ENCODE assay signal across 18 cellular contexts in genomic region chr11:76665921-76666351, GRCh38. TPM values are rescaled to one million over a fixed set of nuclear protein-coding genes. Genes with fewer than 3 reads are reported as not detected.
A peak's percentile ranks its signal among the peaks of the same experiment; 100 is the strongest.
DNase-seq lines count a peak whose midpoint lies in the region; ATAC-seq and TF ChIP-seq lines count a peak whose summit lies in the region.
"Had no signal": no experiment of that assay in that cellular context is flagged by ENCODE, and none has a peak within 500 bp of the region (broad histone marks: within the 10 kb centered on the region; RNA-seq: fewer than 3 reads in every experiment).

No MANE protein-coding gene starts in this region.

- no peak for ATAC-seq in activated CD8-positive, alpha-beta memory T cell treated with anti-CD3 and anti-CD28 coated beads, Interleukin-2, amount 10 ng/mL, durations not matched to agents 7 days and 5 days
- no peak for ATAC-seq in central memory CD8-positive, alpha-beta T cell (replicated peaks; ENCODE audit: extremely low read depth, poor library complexity, severe bottlenecking)
- ATAC-seq: A549 had no signal

- peaks cover 37 to 70% of the 10 kb centered on the region in 2 experiments for H3K36me3 ChIP-seq in mesenchymal stem cell (ENCODE audit: control insufficient read depth in 1 of 2, insufficient read depth in 2 of 2, low read depth in 1 of 2, low read length in 2 of 2)
- H3K36me3 ChIP-seq in tibial artery = peaks cover 7 to 28% (median 21%) of the 10 kb centered on the region in 3 donors

- H4K91ac ChIP-seq in mesenchymal stem cell (ENCODE audit: low read length) = peak overlapping the region; percentile 77

- no peak overlapping the region for H3K27ac Mint-ChIP-seq in activated CD8-positive, alpha-beta memory T cell treated with anti-CD3 and anti-CD28 coated beads, Interleukin-2, amount 10 ng/mL, durations not matched to agents 7 days and 5 days
- peak overlapping the region; percentile 85 for H3K27ac Mint-ChIP-seq in central memory CD8-positive, alpha-beta T cell (ENCODE audit: low read depth)
- H3K27ac Mint-ChIP-seq: GM23338, memory B cell had no signal

- DNase-seq in activated CD8-positive, alpha-beta memory T cell treated with anti-CD3 and anti-CD28 coated beads, Interleukin-2, amount 50 U/mL, for 4 hours = peak; percentile 8
- no peak for DNase-seq in activated CD8-positive, alpha-beta memory T cell treated with anti-CD3 and anti-CD28 coated beads, Interleukin-2, amount 10 ng/mL, durations not matched to agents 7 days and 5 days
- no peak for DNase-seq in central memory CD8-positive, alpha-beta T cell (ENCODE audit: low spot score in 2 of 2)
- DNase-seq in mesenchymal stem cell (no peak), tibial artery (peak in 1 of 2 donors; percentile 13), GM03348 (ENCODE audit: low spot score) (no peak), NCI-H510A treated with DMSO at 0.1 percent for 48 hours (lab: John Stamatoyannopoulos, UW) (no peak), AG08396 (ENCODE audit: low spot score) (no peak)
- DNase-seq: activated T-cell treated with anti-CD3 and anti-CD28 coated beads for 4 hours; DMS 273 treated with DMSO at 0.1 percent for 48 hours; effector memory CD4-positive, alpha-beta T cell; head of caudate nucleus; MV-4-11; NCI-H446 had no signal

- peaks cover 26% of the 10 kb centered on the region for H3K27me3 Mint-ChIP-seq in activated CD8-positive, alpha-beta memory T cell treated with anti-CD3 and anti-CD28 coated beads, Interleukin-2, amount 10 ng/mL, durations not matched to agents 7 days and 5 days
- H3K27me3 Mint-ChIP-seq in central memory CD8-positive, alpha-beta T cell = peaks cover 16% of the 10 kb centered on the region

- CTCF ChIA-PET in activated CD8-positive, alpha-beta memory T cell treated with anti-CD3 and anti-CD28 coated beads, Interleukin-2, amount 10 ng/mL, durations not matched to agents 7 days and 5 days (lab: Charles Lee) = interaction anchor here (1.2 kb wide), 1 partner anchor 11 kb away, joined by 3 read pairs; no protein-coding TSS in a partner anchor

- H3K27me3 ChIP-seq in mesenchymal stem cell (ENCODE audit: control insufficient read depth in 1 of 2, insufficient read depth in 1 of 2, low read length in 2 of 2) = no peaks in the 10 kb centered on the region
- H3K27me3 ChIP-seq in tibial artery = no peaks in the 10 kb centered on the region

- H3K27ac ChIP-seq in mesenchymal stem cell (ENCODE audit: low read length, poor library complexity, severe bottlenecking) (no peak overlapping the region), tibial artery (peak overlapping the region; percentile 90 to 91)
- H3K27ac ChIP-seq: A549 had no signal

- no peaks in the 10 kb centered on the region for H3K36me3 Mint-ChIP-seq in activated CD8-positive, alpha-beta memory T cell treated with anti-CD3 and anti-CD28 coated beads, Interleukin-2, amount 10 ng/mL, durations not matched to agents 7 days and 5 days
- peaks cover 7% of the 10 kb centered on the region for H3K36me3 Mint-ChIP-seq in central memory CD8-positive, alpha-beta T cell (ENCODE audit: insufficient read depth)
- H3K36me3 Mint-ChIP-seq: memory B cell had no signal

- peak overlapping the region; percentile 93 for H3K9ac ChIP-seq in mesenchymal stem cell (ENCODE audit: low read length)

- WGBS in mesenchymal stem cell = 92% methylated on average over 5 of the region's 6 CpGs

- peak overlapping the region; percentile 37 to 46 for H3K18ac ChIP-seq in mesenchymal stem cell (ENCODE audit: low read depth in 1 of 2, low read length in 2 of 2)

- H2BK5ac ChIP-seq in mesenchymal stem cell (ENCODE audit: low read depth, low read length, poor library complexity, severe bottlenecking) = no peak overlapping the region

- no peaks in the 10 kb centered on the region for H3K9me3 Mint-ChIP-seq in activated CD8-positive, alpha-beta memory T cell treated with anti-CD3 and anti-CD28 coated beads, Interleukin-2, amount 10 ng/mL, durations not matched to agents 7 days and 5 days (ENCODE audit: low read depth)
- H3K9me3 Mint-ChIP-seq in central memory CD8-positive, alpha-beta T cell = no peaks in the 10 kb centered on the region
- H3K9me3 Mint-ChIP-seq: GM23338, memory B cell had no signal

- peak overlapping the region in 1 of 2 experiments; percentile 15 for H3K14ac ChIP-seq in mesenchymal stem cell (ENCODE audit: low read length in 2 of 2)

- H2BK15ac ChIP-seq in mesenchymal stem cell (ENCODE audit: low read depth, poor library complexity, severe bottlenecking) = no peak overlapping the region

- H3K4me1 Mint-ChIP-seq in activated CD8-positive, alpha-beta memory T cell treated with anti-CD3 and anti-CD28 coated beads, Interleukin-2, amount 10 ng/mL, durations not matched to agents 7 days and 5 days = peaks cover 17% of the 10 kb centered on the region
- H3K4me1 Mint-ChIP-seq in central memory CD8-positive, alpha-beta T cell = peaks cover 24% of the 10 kb centered on the region

- H4K8ac ChIP-seq in mesenchymal stem cell (ENCODE audit: low read length) = peak overlapping the region; percentile 45

- no peak overlapping the region for H2AFZ ChIP-seq in mesenchymal stem cell (ENCODE audit: low read depth, low read length)
- H2AFZ ChIP-seq: GM23338 had no signal

- no peak for TF ChIP-seq CTCF in tibial artery (IDR thresholded peaks at IDR 0.05)

- H2BK120ac ChIP-seq in mesenchymal stem cell (ENCODE audit: low read depth, low read length) = peak overlapping the region; percentile 42

- peaks cover 33% of the 10 kb centered on the region for H3K4me1 ChIP-seq in mesenchymal stem cell (ENCODE audit: control insufficient read depth, insufficient read depth, low read depth, low read length)
- H3K4me1 ChIP-seq in tibial artery = peaks cover 1 to 87% (median 53%) of the 10 kb centered on the region in 4 donors

- H3K4me2 ChIP-seq in mesenchymal stem cell (ENCODE audit: low read length, poor library complexity, severe bottlenecking) = no peak overlapping the region
- H3K4me2 ChIP-seq: A549, GM23338 had no signal

- no peaks in the 10 kb centered on the region for H3K9me3 ChIP-seq in mesenchymal stem cell (ENCODE audit: control insufficient read depth, low read length)
- H3K9me3 ChIP-seq in tibial artery = no peaks in the 10 kb centered on the region
- H3K9me3 ChIP-seq: A549, tibial nerve had no signal

- H3K4ac ChIP-seq in mesenchymal stem cell (ENCODE audit: low read depth in 1 of 2, low read length in 2 of 2) = peak overlapping the region; percentile 66 to 76

- H3K4me3 ChIP-seq in mesenchymal stem cell (ENCODE audit: insufficient read depth in 1 of 2, low read depth in 1 of 2, low read length in 2 of 2) (peak overlapping the region; percentile 12 to 94), tibial artery (peak overlapping the region; percentile 83 to 91)
- H3K4me3 ChIP-seq: A549, GM23338 had no signal

- H3K23ac ChIP-seq in mesenchymal stem cell (ENCODE audit: low read length in 2 of 2) = peak overlapping the region in 1 of 2 experiments; percentile 36

- peaks cover 2% of the 10 kb centered on the region for H3K79me1 ChIP-seq in mesenchymal stem cell (replicated peaks; ENCODE audit: low read length, poor library complexity, severe bottlenecking)

- no peak overlapping the region for H2AK5ac ChIP-seq in mesenchymal stem cell (ENCODE audit: low read length, severe bottlenecking)

- no peak overlapping the region for H3K4me3 Mint-ChIP-seq in activated CD8-positive, alpha-beta memory T cell treated with anti-CD3 and anti-CD28 coated beads, Interleukin-2, amount 10 ng/mL, durations not matched to agents 7 days and 5 days
- H3K4me3 Mint-ChIP-seq in central memory CD8-positive, alpha-beta T cell = no peak overlapping the region
- H3K4me3 Mint-ChIP-seq: GM23338, memory B cell had no signal

- intact Hi-C loops in tibial artery (cut with DNase I; ENCODE audit: low total_unique reads) = loop anchor here (5.0 kb wide), 1 partner anchor 54 kb away; no protein-coding TSS in a partner anchor

- peak overlapping the region in 1 of 2 experiments; percentile 87 for H2BK12ac ChIP-seq in mesenchymal stem cell (ENCODE audit: low read length in 2 of 2)

RNA-seq across cellular contexts. Expression of gene LRRC32, which starts 4.6 kb away (rescaled TPM):
- 1 to 10 TPM in 1 of 2 experiments, under 1 TPM in 1; 0.32 to 4.7 TPM for total RNA-seq in activated CD8-positive, alpha-beta memory T cell treated with anti-CD3 and anti-CD28 coated beads, Interleukin-2, amount 10 ng/mL, durations not matched to agents 7 days and 5 days
- 35.9 TPM for polyA plus RNA-seq in mesenchymal stem cell (2013, experiment 1 of 2)
- polyA plus RNA-seq in mesenchymal stem cell (2013, experiment 2 of 2) = 36.0 TPM
